ENCODE assay signal across 20 cellular contexts in the genomic region with DNA sequence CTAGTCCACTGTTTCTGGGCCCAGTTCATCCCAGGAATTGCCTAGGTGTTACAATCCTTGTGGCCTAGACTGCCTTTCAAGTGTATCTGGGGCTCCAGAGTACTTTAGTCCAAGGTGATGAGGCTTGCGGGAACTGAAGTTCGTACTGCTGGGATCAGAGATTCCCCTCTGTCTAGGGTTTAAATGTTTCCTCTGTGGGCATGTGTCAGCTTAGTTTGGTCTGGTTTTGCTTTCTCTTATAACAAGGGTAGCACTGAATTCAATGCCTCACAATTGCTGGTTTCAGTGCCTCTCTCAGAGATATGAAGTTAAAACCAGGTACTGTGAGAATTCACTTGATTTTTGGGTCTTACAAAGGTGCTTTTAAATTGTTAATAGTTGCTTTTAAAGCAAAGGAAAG. TPM values are rescaled to one million over a fixed set of nuclear protein-coding genes. Genes with fewer than 3 reads are reported as not detected.
DNase-seq lines count a peak whose midpoint lies in the region; ATAC-seq, FAIRE-seq and TF ChIP-seq lines count a peak whose summit lies in the region.
"Had no signal": no experiment of that assay in that cellular context is flagged by ENCODE, and none has a peak within 500 bp of the region (broad histone marks: within the 10 kb centered on the region; RNA-seq: fewer than 3 reads in every experiment).

No MANE protein-coding gene starts in this region.

- POLR2A ChIA-PET in CD8-positive, alpha-beta T cell (lab: Charles Lee), result interaction anchor here (1.4 to 2.5 kb wide), 3 partner anchors 9 to 29 kb away, joined by 4 to 15 read pairs (median 7); no protein-coding TSS in a partner anchor
- POLR2A ChIA-PET in activated naive CD8-positive, alpha-beta T cell treated with anti-CD3 and anti-CD28 coated beads, Interleukin-2, amount 10 ng/mL, durations not matched to agents 7 days and 5 days (lab: Charles Lee), result interaction anchor here (0.6 to 1.8 kb wide), 5 partner anchors 9 to 50 kb away, joined by 3 to 5 read pairs (median 3); no protein-coding TSS in a partner anchor

- peaks cover 50% of the 10 kb centered on the region for H3K4me1 Mint-ChIP-seq in CD8-positive, alpha-beta T cell (ENCODE audit: low read depth)
- peaks cover 29% of the 10 kb centered on the region for H3K4me1 Mint-ChIP-seq in activated naive CD8-positive, alpha-beta T cell treated with anti-CD3 and anti-CD28 coated beads, Interleukin-2, amount 10 ng/mL, durations not matched to agents 7 days and 5 days

- peaks cover 9% of the 10 kb centered on the region for H3K9me3 Mint-ChIP-seq in CD8-positive, alpha-beta T cell
- H3K9me3 Mint-ChIP-seq in activated naive CD8-positive, alpha-beta T cell treated with anti-CD3 and anti-CD28 coated beads, Interleukin-2, amount 10 ng/mL, durations not matched to agents 7 days and 5 days, result peaks cover 10% of the 10 kb centered on the region

- H3K4me3 ChIP-seq in CD8-positive, alpha-beta T cell (ENCODE audit: low read depth, low read length), result peak overlapping the region; percentile 31
- no peak overlapping the region for H3K4me3 ChIP-seq in heart right ventricle
- H3K4me3 ChIP-seq: colonic mucosa, SJSA1, spleen, tibial nerve had no signal

- no peaks in the 10 kb centered on the region for H3K36me3 Mint-ChIP-seq in CD8-positive, alpha-beta T cell
- H3K36me3 Mint-ChIP-seq in activated naive CD8-positive, alpha-beta T cell treated with anti-CD3 and anti-CD28 coated beads, Interleukin-2, amount 10 ng/mL, durations not matched to agents 7 days and 5 days, result peaks cover 16% of the 10 kb centered on the region

- intact Hi-C loops in CD8-positive, alpha-beta T cell (cut with DNase I, micrococcal nuclease), result no loop called here
- intact Hi-C loops in heart right ventricle (cut with DNase I), result no loop called here

- no peak for TF ChIP-seq CTCF in CD8-positive, alpha-beta T cell (IDR thresholded peaks at IDR 0.05)
- TF ChIP-seq CTCF in heart right ventricle (IDR thresholded peaks at IDR 0.05), result no peak

- 96 to 97% methylated on average over 2 of the region's 2 CpGs for WGBS in heart right ventricle, 2 donors

- no peaks in the 10 kb centered on the region for H3K36me3 ChIP-seq in CD8-positive, alpha-beta T cell (ENCODE audit: insufficient read depth, low read length)
- H3K36me3 ChIP-seq in heart right ventricle, result no peaks in the 10 kb centered on the region
- H3K36me3 ChIP-seq: colonic mucosa, SJSA1, spleen, tibial nerve had no signal

- H3K27me3 ChIP-seq in CD8-positive, alpha-beta T cell (ENCODE audit: insufficient read depth, low read length), result no peaks in the 10 kb centered on the region
- no peaks in the 10 kb centered on the region for H3K27me3 ChIP-seq in heart right ventricle
- H3K27me3 ChIP-seq: colonic mucosa, SJSA1, spleen, tibial nerve had no signal

- peak; percentile 42 for FAIRE-seq in GM18507 (lab: Jason Lieb, UNC)
- FAIRE-seq: G401.6 had no signal

- peak overlapping the region; percentile 81 for H3K4me3 Mint-ChIP-seq in CD8-positive, alpha-beta T cell
- H3K4me3 Mint-ChIP-seq in activated naive CD8-positive, alpha-beta T cell treated with anti-CD3 and anti-CD28 coated beads, Interleukin-2, amount 10 ng/mL, durations not matched to agents 7 days and 5 days, result peak overlapping the region; percentile 72
- H3K4me3 Mint-ChIP-seq: HFFc6 had no signal

- H3K27ac Mint-ChIP-seq in CD8-positive, alpha-beta T cell, result peak overlapping the region; percentile 96
- H3K27ac Mint-ChIP-seq in activated naive CD8-positive, alpha-beta T cell treated with anti-CD3 and anti-CD28 coated beads, Interleukin-2, amount 10 ng/mL, durations not matched to agents 7 days and 5 days, result peak overlapping the region; percentile 71
- H3K27ac Mint-ChIP-seq: HFFc6 had no signal

- CTCF ChIA-PET in CD8-positive, alpha-beta T cell (lab: Charles Lee), result interaction anchor here (0.6 to 2.6 kb wide), 5 partner anchors 17 to 407 kb away, joined by 3 to 12 read pairs (median 3); no protein-coding TSS in a partner anchor

- H3K27ac ChIP-seq in CD8-positive, alpha-beta T cell (ENCODE audit: low read depth, low read length), result peak overlapping the region; percentile 32
- H3K27ac ChIP-seq in heart right ventricle, result no peak overlapping the region
- H3K27ac ChIP-seq: colonic mucosa, SJSA1, spleen, tibial nerve had no signal

- peak; percentile 58 for ATAC-seq in CD8-positive, alpha-beta T cell
- ATAC-seq in HG03097 (IDR thresholded peaks at IDR 0.05; ENCODE audit: low FRiP score, unreplicated experiment), result peak; percentile 56
- peak; percentile 67 for ATAC-seq in activated naive CD8-positive, alpha-beta T cell treated with anti-CD3 and anti-CD28 coated beads, Interleukin-2, amount 10 ng/mL, durations not matched to agents 7 days and 5 days (ENCODE audit: low read depth)
- no peak for ATAC-seq in heart right ventricle

- no peak for DNase-seq in CD8-positive, alpha-beta T cell
- no peak for DNase-seq in GM18507 (ENCODE audit: extremely low spot score, insufficient read length, low read depth)
- DNase-seq in activated naive CD8-positive, alpha-beta T cell treated with anti-CD3 and anti-CD28 coated beads, Interleukin-2, amount 10 ng/mL, durations not matched to agents 7 days and 5 days, result no peak
- no peak for DNase-seq in cortex of kidney (lab: John Stamatoyannopoulos, UW)
- DNase-seq in heart right ventricle, result no peak
- no peak for DNase-seq in NCI-H2227 (lab: John Stamatoyannopoulos, UW; ENCODE audit: unreplicated experiment)
- DNase-seq: activated CD4-positive, alpha-beta T cell treated with anti-CD3 and anti-CD28 coated beads, Interleukin-2, amount 50 U/mL, for 1 hour; activated effector memory CD4-positive, alpha-beta T cell treated with Interleukin-2 at 50 U/mL for 16 hours; colonic mucosa; foreskin melanocyte; HFFc6; mesendoderm; NCI-H2029 treated with DMSO at 0.1 percent for 48 hours; NCI-H510A treated with DMSO at 0.1 percent for 48 hours; spleen had no signal

- H3K9me3 ChIP-seq in CD8-positive, alpha-beta T cell (ENCODE audit: low read length), result no peaks in the 10 kb centered on the region
- peaks cover 0 to 39% (median 3%) of the 10 kb centered on the region in 11 donors for H3K9me3 ChIP-seq in heart right ventricle
- H3K9me3 ChIP-seq: colonic mucosa, SJSA1 had no signal

- no peaks in the 10 kb centered on the region for H3K27me3 Mint-ChIP-seq in CD8-positive, alpha-beta T cell (ENCODE audit: low read depth)
- no peaks in the 10 kb centered on the region for H3K27me3 Mint-ChIP-seq in activated naive CD8-positive, alpha-beta T cell treated with anti-CD3 and anti-CD28 coated beads, Interleukin-2, amount 10 ng/mL, durations not matched to agents 7 days and 5 days

- H3K4me1 ChIP-seq in CD8-positive, alpha-beta T cell (ENCODE audit: insufficient read depth, low read length), result peaks cover 45% of the 10 kb centered on the region
- peaks cover 0 to 16% (median 9%) of the 10 kb centered on the region in 9 donors for H3K4me1 ChIP-seq in heart right ventricle
- H3K4me1 ChIP-seq: colonic mucosa had no signal

RNA-seq across cellular contexts. Expression of a gene that starts 30.8 kb away (rescaled TPM):
- total RNA-seq in CD8-positive, alpha-beta T cell, result 100 to 1,000 TPM; 578 to 581 TPM
- total RNA-seq in activated naive CD8-positive, alpha-beta T cell treated with anti-CD3 and anti-CD28 coated beads, Interleukin-2, amount 10 ng/mL, durations not matched to agents 7 days and 5 days, result 10 to 100 TPM; 38.7 to 45.3 TPM
- total RNA-seq in heart right ventricle, result 10 to 100 TPM; 15.6 to 63.2 (median 40.0) TPM
- 10 to 100 TPM; 48.3 to 61.8 TPM for polyA plus RNA-seq in heart right ventricle
- polyA plus RNA-seq: neural cell had no signal

Comparison
In these comparisons a context has a peak if more than half of its experiments do, and no peak if none do; other contexts are left out.
1. ATAC-seq: peak in CD8-positive, alpha-beta T cell (single experiment), HG03097 (single experiment) and activated naive CD8-positive, alpha-beta T cell treated with anti-CD3 and anti-CD28 coated beads, Interleukin-2, amount 10 ng/mL, durations not matched to agents 7 days and 5 days (single experiment); none in heart right ventricle (0 of 8).
2. RNA of a gene that starts 30.8 kb away (total RNA-seq): 578 to 581 TPM in CD8-positive, alpha-beta T cell; 38.7 to 45.3 TPM in activated naive CD8-positive, alpha-beta T cell treated with anti-CD3 and anti-CD28 coated beads, Interleukin-2, amount 10 ng/mL, durations not matched to agents 7 days and 5 days and 15.6 to 63.2 TPM in heart right ventricle; every median in the first group is over 4 times any median in the second.